8 cellular contexts compared by ENCODE assay signal in the genomic region with DNA sequence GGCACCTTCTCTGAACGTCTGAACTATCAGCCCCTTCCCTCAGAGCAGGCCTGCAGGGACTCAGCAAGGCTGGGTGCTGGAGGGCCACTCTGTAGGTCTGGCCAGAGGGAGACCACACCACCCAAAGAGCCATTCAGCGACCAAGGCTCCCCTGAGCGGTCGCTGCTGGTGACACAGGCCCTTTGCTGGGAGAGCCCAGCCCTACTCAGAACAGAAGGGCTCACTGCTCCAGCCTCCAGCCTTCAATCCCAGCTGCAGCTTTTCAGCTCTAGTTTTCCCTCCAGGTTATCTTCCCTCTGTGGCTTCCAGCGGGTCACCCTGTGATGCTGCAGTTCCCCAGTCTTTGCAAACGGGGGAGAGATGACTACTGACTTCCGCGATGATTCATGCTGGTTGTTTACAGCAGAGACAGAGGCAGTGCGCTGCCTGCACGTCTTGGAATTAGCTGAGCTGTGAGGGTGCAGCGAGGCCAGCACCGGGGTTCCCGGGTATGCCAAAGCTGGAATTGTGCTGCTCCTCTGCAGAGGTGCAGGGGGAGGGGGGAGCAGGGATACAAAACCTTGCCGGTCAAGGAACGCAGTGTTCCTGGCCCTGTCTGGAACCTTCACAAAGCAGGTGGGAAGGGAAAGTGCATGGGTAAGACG.
DNase-seq lines count a peak whose midpoint lies in the region; ATAC-seq and TF ChIP-seq lines count a peak whose summit lies in the region.

No MANE protein-coding gene starts in this region.

- H3K4me1 ChIP-seq in Peyer's patch = peaks cover 0 to 31% (median 3%) of the 10 kb centered on the region in 4 donors
- peaks cover 48 to 64% (median 56%) of the 10 kb centered on the region in 3 donors for H3K4me1 ChIP-seq in skeletal muscle tissue (ENCODE audit: control insufficient read depth in 3 of 3, insufficient read depth in 3 of 3, low read length in 3 of 3)

- TF ChIP-seq POLR2A in Peyer's patch (IDR thresholded peaks at IDR 0.05) = no peak

- no peaks in the 10 kb centered on the region for H3K27me3 ChIP-seq in Peyer's patch
- H3K27me3 ChIP-seq in skeletal muscle tissue (ENCODE audit: control insufficient read depth in 3 of 3, insufficient read depth in 3 of 3, low read length in 3 of 3) = no peaks in the 10 kb centered on the region

- peak overlapping the region; percentile 66 to 82 (median 67) for H3K9ac ChIP-seq in skeletal muscle tissue (ENCODE audit: low read depth in 1 of 3, low read length in 3 of 3)

- H3K36me3 ChIP-seq in Peyer's patch (no peaks in the 10 kb centered on the region), skeletal muscle tissue (ENCODE audit: control insufficient read depth in 3 of 3, insufficient read depth in 3 of 3, low read length in 3 of 3) (no peaks in the 10 kb centered on the region)

- no peak for TF ChIP-seq CTCF in Peyer's patch (IDR thresholded peaks at IDR 0.05)

- H3K27ac ChIP-seq in Peyer's patch (peak overlapping the region; percentile 31 to 68 (median 61)), skeletal muscle tissue (ENCODE audit: low read depth, low read length) (peak overlapping the region; percentile 95)

- ATAC-seq in HG03045 (IDR thresholded peaks at IDR 0.05; ENCODE audit: unreplicated experiment) = no peak

- DNase-seq in GM04504 (ENCODE audit: low read depth) = peak; percentile 59
- peak in 2 of 3 donors; percentile 70 to 82 for DNase-seq in Peyer's patch
- peak in 33 of 58 donors; percentile 11 to 64 (median 24) for DNase-seq in anterior cingulate cortex (lab: John Stamatoyannopoulos, UW)
- peak; percentile 28 for DNase-seq in iPS-NIHi11 (ENCODE audit: low spot score)
- no peak for DNase-seq in NCI-H345 (lab: John Stamatoyannopoulos, UW)
- no peak for DNase-seq in NCI-H1417 treated with DMSO at 0.1 percent for 48 hours (lab: John Stamatoyannopoulos, UW)

- H3K4me3 ChIP-seq in Peyer's patch (no peak overlapping the region), skeletal muscle tissue (ENCODE audit: low read length in 3 of 3) (peak overlapping the region; percentile 38 to 73 (median 55))

- H3K9me3 ChIP-seq in Peyer's patch (no peaks in the 10 kb centered on the region), skeletal muscle tissue (ENCODE audit: control insufficient read depth in 3 of 3, low read length in 3 of 3) (no peaks in the 10 kb centered on the region)

Comparison
In these comparisons a context has a peak if more than half of its experiments do, and no peak if none do; other contexts are left out.
1. DNase-seq: peak in GM04504 (single experiment), Peyer's patch (2 of 3), anterior cingulate cortex (33 of 58) and iPS-NIHi11 (single experiment); none in NCI-H345 (single experiment) and NCI-H1417 treated with DMSO at 0.1 percent for 48 hours (single experiment).
2. H3K4me3 ChIP-seq: peak in skeletal muscle tissue (3 of 3); none in Peyer's patch (0 of 4).